Comparison of ENCODE assay signal across 8 cellular contexts in genomic region chr20:64101731-64102621, GRCh38. TPM values are rescaled to one million over a fixed set of nuclear protein-coding genes. Genes with fewer than 3 reads are reported as not detected.
DNase-seq lines count a peak whose midpoint lies in the region; ATAC-seq and TF ChIP-seq lines count a peak whose summit lies in the region.

No MANE protein-coding gene starts in this region.

- no peaks in the 10 kb centered on the region for H3K79me1 ChIP-seq in mesendoderm (ENCODE audit: low read length)

- H3K4ac ChIP-seq in mesendoderm (ENCODE audit: low read depth, low read length), result no peak overlapping the region

- no peak overlapping the region for H4K8ac ChIP-seq in mesendoderm (ENCODE audit: low read depth, low read length)

- TF ChIP-seq CTCF in LNCAP (IDR thresholded peaks at IDR 0.05), result peak; percentile 84
- peak; percentile 46 for TF ChIP-seq CTCF in choroid plexus epithelial cell (conservative IDR thresholded peaks at IDR 0.05; ENCODE audit: low read depth, low read length)

- H4K5ac ChIP-seq in mesendoderm (ENCODE audit: low read length), result no peak overlapping the region

- peak overlapping the region; percentile 30 for H3K4me3 Mint-ChIP-seq in stimulated activated naive CD8-positive, alpha-beta T cell treated with anti-CD3 and anti-CD28 coated beads, Interleukin-15, Interleukin-2, amounts not matched to agents 100 ng/mL and 50 ng/mL, for 24 hours

- peaks cover 20% of the 10 kb centered on the region for H3K27me3 Mint-ChIP-seq in stimulated activated naive CD8-positive, alpha-beta T cell treated with anti-CD3 and anti-CD28 coated beads, Interleukin-15, Interleukin-2, amounts not matched to agents 100 ng/mL and 50 ng/mL, for 24 hours

- no peak overlapping the region for H2BK15ac ChIP-seq in mesendoderm (replicated peaks; ENCODE audit: low read depth)

- H2AK5ac ChIP-seq in mesendoderm (ENCODE audit: low read length), result no peak overlapping the region

- H2BK5ac ChIP-seq in mesendoderm (ENCODE audit: low read length), result no peak overlapping the region

- H3K23ac ChIP-seq in mesendoderm (ENCODE audit: low read length), result no peak overlapping the region

- WGBS in mesendoderm (ENCODE audit: extremely low coverage, insufficient coverage, low lambda C conversion rate), result no CpG with 5 or more reads among the region's 64 CpGs

- H3K27me3 ChIP-seq in mesendoderm (ENCODE audit: insufficient read depth, low read length, poor library complexity), result no peaks in the 10 kb centered on the region

- no peaks in the 10 kb centered on the region for H3K36me3 ChIP-seq in mesendoderm (ENCODE audit: control insufficient read depth, insufficient read depth, low read length)

- H3K4me1 Mint-ChIP-seq in stimulated activated naive CD8-positive, alpha-beta T cell treated with anti-CD3 and anti-CD28 coated beads, Interleukin-15, Interleukin-2, amounts not matched to agents 100 ng/mL and 50 ng/mL, for 24 hours (ENCODE audit: low read depth), result peaks cover 16% of the 10 kb centered on the region

- H3K4me2 ChIP-seq in mesendoderm (ENCODE audit: low read length), result peak overlapping the region; percentile 35

- peak; percentile 73 to 76 for ATAC-seq in activated CD4-positive, CD25-positive, alpha-beta regulatory T cell treated with anti-CD3 and anti-CD28 coated beads, Interleukin-2, amount 50 U/mL, for 24 hours
- no peak for ATAC-seq in HG03571 (IDR thresholded peaks at IDR 0.05; ENCODE audit: unreplicated experiment)
- ATAC-seq in HG03159 (IDR thresholded peaks at IDR 0.05; ENCODE audit: unreplicated experiment), result no peak

- H3K27ac ChIP-seq in mesendoderm (ENCODE audit: low read depth, low read length), result no peak overlapping the region

- H3K4me3 ChIP-seq in choroid plexus epithelial cell (ENCODE audit: low read depth, low read length) (no peak overlapping the region), mesendoderm (ENCODE audit: low read length) (no peak overlapping the region)

- no peak overlapping the region for H3K27ac Mint-ChIP-seq in stimulated activated naive CD8-positive, alpha-beta T cell treated with anti-CD3 and anti-CD28 coated beads, Interleukin-15, Interleukin-2, amounts not matched to agents 100 ng/mL and 50 ng/mL, for 24 hours

- peak overlapping the region; percentile 61 for H3K56ac ChIP-seq in mesendoderm (ENCODE audit: low read length)

- peaks cover under 1% of the 10 kb centered on the region for H3K36me3 Mint-ChIP-seq in stimulated activated naive CD8-positive, alpha-beta T cell treated with anti-CD3 and anti-CD28 coated beads, Interleukin-15, Interleukin-2, amounts not matched to agents 100 ng/mL and 50 ng/mL, for 24 hours (ENCODE audit: low read depth)

- H3K18ac ChIP-seq in mesendoderm (ENCODE audit: low read length), result no peak overlapping the region

- DNase-seq in DMS114 treated with DMSO at 0.1 percent for 48 hours (lab: John Stamatoyannopoulos, UW; ENCODE audit: unreplicated experiment) (peak; percentile 12), choroid plexus epithelial cell (ENCODE audit: low read depth) (no peak), mesendoderm (peak; percentile 48)

- H3K79me2 ChIP-seq in mesendoderm (ENCODE audit: control insufficient read depth, insufficient read depth, low read length), result no peaks in the 10 kb centered on the region

- H3K4me1 ChIP-seq in mesendoderm (ENCODE audit: control insufficient read depth, low read depth, low read length), result no peaks in the 10 kb centered on the region

- no peak overlapping the region for H2BK120ac ChIP-seq in mesendoderm (ENCODE audit: low read depth, low read length)

- H3K9me3 Mint-ChIP-seq in stimulated activated naive CD8-positive, alpha-beta T cell treated with anti-CD3 and anti-CD28 coated beads, Interleukin-15, Interleukin-2, amounts not matched to agents 100 ng/mL and 50 ng/mL, for 24 hours, result peaks cover under 1% of the 10 kb centered on the region

- peak overlapping the region; percentile 35 for H3K9ac ChIP-seq in mesendoderm (ENCODE audit: low read length)

RNA-seq across cellular contexts. Expression of gene NPBWR2, which starts 5.4 kb away (rescaled TPM):
- polyA plus RNA-seq in mesendoderm (2013, experiment 1 of 2), result not detected
- polyA plus RNA-seq in mesendoderm (2013, experiment 2 of 2), result not detected

RNA-seq across cellular contexts. Expression of gene LKAAEAR1, which starts 17.8 kb away (rescaled TPM):
- 0.14 TPM for polyA plus RNA-seq in mesendoderm (2013, experiment 1 of 2)
- 0.04 TPM for polyA plus RNA-seq in mesendoderm (2013, experiment 2 of 2)

RNA-seq across cellular contexts. Expression of gene OPRL1, which starts 22.1 kb away (rescaled TPM):
- 0.07 TPM for polyA plus RNA-seq in mesendoderm (2013, experiment 1 of 2)
- polyA plus RNA-seq in mesendoderm (2013, experiment 2 of 2), result 0.10 TPM

RNA-seq across cellular contexts. Expression of gene RGS19, which starts 22.7 kb away (rescaled TPM):
- polyA plus RNA-seq in mesendoderm (2013, experiment 1 of 2), result 11.2 TPM
- 10.0 TPM for polyA plus RNA-seq in mesendoderm (2013, experiment 2 of 2)

RNA-seq across cellular contexts. Expression of gene TCEA2, which starts 39.0 kb away (rescaled TPM):
- 29.9 TPM for polyA plus RNA-seq in mesendoderm (2013, experiment 1 of 2)
- 30.7 TPM for polyA plus RNA-seq in mesendoderm (2013, experiment 2 of 2)

Comparison
In these comparisons a context has a peak if more than half of its experiments do, and no peak if none do; other contexts are left out.
1. ATAC-seq: peak in activated CD4-positive, CD25-positive, alpha-beta regulatory T cell treated with anti-CD3 and anti-CD28 coated beads, Interleukin-2, amount 50 U/mL, for 24 hours (2 of 2); none in HG03571 (single experiment) and HG03159 (single experiment).